ENCODE assay signal across 10 cellular contexts in the genomic region with DNA sequence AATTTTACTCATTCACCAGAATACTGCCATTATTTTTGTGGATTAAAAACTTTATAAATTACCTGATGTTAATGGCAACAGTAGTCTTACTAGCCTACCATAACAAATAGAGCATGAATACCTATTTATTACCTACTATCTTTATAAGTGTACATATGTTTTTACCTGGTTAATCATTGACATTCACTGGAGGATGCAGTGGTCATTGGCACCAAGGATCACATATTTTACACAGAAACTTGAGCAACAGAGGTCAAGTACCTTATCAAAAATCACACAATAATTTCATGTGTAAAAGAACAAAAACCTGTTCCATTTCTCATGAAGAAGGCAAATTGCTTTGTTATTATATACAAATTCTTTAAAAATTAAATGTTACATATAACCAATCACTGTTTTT.
"Had no signal": no experiment of that assay in that cellular context is flagged by ENCODE, and none has a peak within 500 bp of the region (broad histone marks: within the 10 kb centered on the region; RNA-seq: fewer than 3 reads in every experiment).

No MANE protein-coding gene starts in this region.

- ATAC-seq: GM23338, HepG2, K562 had no signal

- H3K27ac ChIP-seq: HL-60 had no signal

- H3K4me3 ChIP-seq: GM23338, K562 had no signal

- DNase-seq: H9, HCEC 1CT, IMR-90, KG1 had no signal

- FAIRE-seq: H1, H54, HepG2, K562 had no signal

- H3K4me2 ChIP-seq: GM23338 had no signal

- H2AFZ ChIP-seq: GM23338 had no signal
